ENCODE assay signal across 18 cellular contexts in genomic region chr5:179414459-179415215, GRCh38.
"Had no signal": no experiment of that assay in that cellular context is flagged by ENCODE, and none has a peak within 500 bp of the region (broad histone marks: within the 10 kb centered on the region; RNA-seq: fewer than 3 reads in every experiment).

No MANE protein-coding gene starts in this region.

- ATAC-seq: activated T-cell treated with anti-CD3 and anti-CD28 coated beads, Interleukin-2, amount 50 U/mL, for 72 hours; foreskin keratinocyte; naive thymus-derived CD4-positive, alpha-beta T cell; psoas muscle; right lobe of liver had no signal

- H3K27me3 ChIP-seq: foreskin keratinocyte, right lobe of liver had no signal

- H3K4me1 ChIP-seq: foreskin keratinocyte, psoas muscle, right lobe of liver, suprapubic skin had no signal

- H3K4me3 ChIP-seq: psoas muscle, right lobe of liver, suprapubic skin had no signal

- H3K9me3 ChIP-seq: psoas muscle, right lobe of liver, suprapubic skin had no signal

- H3K36me3 ChIP-seq: right lobe of liver, suprapubic skin had no signal

- DNase-seq: activated CD4-positive, alpha-beta T cell treated with anti-CD3 and anti-CD28 coated beads, Interleukin-2, amount 10 ng/mL, durations not matched to agents 24 days and 14 days; activated CD4-positive, CD25-positive, alpha-beta regulatory T cell; activated gamma-delta T cell treated with Interleukin-2 at 50 U/mL for 16 hours; activated T-cell treated with anti-CD3 and anti-CD28 coated beads, Interleukin-2, amount 50 U/mL, for 72 hours; amniotic stem cell; caudate nucleus; effector CD8-positive, alpha-beta T cell; foreskin keratinocyte; glutamatergic neuron; immature natural killer cell; mammary epithelial cell; naive thymus-derived CD4-positive, alpha-beta T cell; occipital lobe; psoas muscle; SW 1271; trophoblast cell had no signal

- H3K27ac ChIP-seq: foreskin keratinocyte, psoas muscle, right lobe of liver, suprapubic skin had no signal
